In genomic region chr19:11092181-11092538, GRCh38 we compare ENCODE assay signal across 8 cellular contexts. TPM values are rescaled to one million over a fixed set of nuclear protein-coding genes. Genes with fewer than 3 reads are reported as not detected.
A peak's percentile ranks its signal among the peaks of the same experiment; 100 is the strongest.
DNase-seq lines count a peak whose midpoint lies in the region; ATAC-seq and TF ChIP-seq lines count a peak whose summit lies in the region.

No MANE protein-coding gene starts in this region.

- no peaks in the 10 kb centered on the region for H3K36me3 ChIP-seq in CD8-positive, alpha-beta memory T cell (ENCODE audit: insufficient read depth, low read length)
- H3K36me3 ChIP-seq in iPS-18a (ENCODE audit: control insufficient read depth, low read depth, low read length) (peaks cover 44% of the 10 kb centered on the region), spleen (peaks cover 0 to 15% (median 0%) of the 10 kb centered on the region in 6 donors)

- CTCF ChIA-PET in CD8-positive, alpha-beta memory T cell (lab: Charles Lee): no interaction called here

- TF ChIP-seq CTCF in spleen (IDR thresholded peaks at IDR 0.05 in 8 of 11, conservative IDR thresholded peaks at IDR 0.05 in 3 of 11) (no peak), lower leg skin (IDR thresholded peaks at IDR 0.05) (no peak)

- no peaks in the 10 kb centered on the region for H3K27me3 Mint-ChIP-seq in CD8-positive, alpha-beta memory T cell

- H3K27me3 ChIP-seq in CD8-positive, alpha-beta memory T cell (ENCODE audit: insufficient read depth, low read length, poor library complexity, severe bottlenecking): no peaks in the 10 kb centered on the region
- H3K27me3 ChIP-seq in iPS-18a (ENCODE audit: control insufficient read depth, insufficient read depth, low read length) (no peaks in the 10 kb centered on the region), spleen (replicated peaks in 1 of 7) (peaks cover 0 to 42% (median 5%) of the 10 kb centered on the region in 7 donors)

- H3K4me1 ChIP-seq in CD8-positive, alpha-beta memory T cell (ENCODE audit: insufficient read depth, low read length): peaks cover 68% of the 10 kb centered on the region
- H3K4me1 ChIP-seq in iPS-18a (ENCODE audit: control insufficient read depth, low read depth, low read length) (peaks cover 12% of the 10 kb centered on the region), spleen (peaks cover 50 to 95% (median 86%) of the 10 kb centered on the region in 6 donors)

- H3K27ac ChIP-seq in CD8-positive, alpha-beta memory T cell (ENCODE audit: low read depth, low read length): peak overlapping the region; percentile 98
- H3K27ac ChIP-seq in iPS-18a (ENCODE audit: low read length): no peak overlapping the region
- H3K27ac ChIP-seq in spleen: peak overlapping the region; percentile 85 to 99 (median 95)

- WGBS in spleen, 5 donors: 67 to 82% (median 69%) methylated on average over 6 of the region's 6 CpGs
- WGBS in lower leg skin, 2 donors: 22 to 25% methylated on average over 6 of the region's 6 CpGs

- H3K4me3 ChIP-seq in CD8-positive, alpha-beta memory T cell (ENCODE audit: low read length): no peak overlapping the region
- peak overlapping the region; percentile 99 for H3K4me3 ChIP-seq in iPS-18a (ENCODE audit: low read length)
- peak overlapping the region in 4 of 8 donors; percentile 62 to 71 (median 65) for H3K4me3 ChIP-seq in spleen
- no peak overlapping the region for H3K4me3 ChIP-seq in lower leg skin (ENCODE audit: low read depth, poor library complexity, severe bottlenecking)

- H3K9me3 ChIP-seq in CD8-positive, alpha-beta memory T cell (ENCODE audit: low read length): no peaks in the 10 kb centered on the region
- H3K9me3 ChIP-seq in iPS-18a (ENCODE audit: control insufficient read depth, low read depth, low read length) (no peaks in the 10 kb centered on the region), spleen (peaks cover 0 to 9% (median 0%) of the 10 kb centered on the region in 8 donors)

- peak overlapping the region; percentile 36 to 87 (median 84) for H3K4me3 Mint-ChIP-seq in CD8-positive, alpha-beta memory T cell

- POLR2A ChIA-PET in CD8-positive, alpha-beta memory T cell (lab: Charles Lee): interaction anchor here (0.9 kb wide), 1 partner anchor 28 kb away, joined by 3 read pairs; no protein-coding TSS in a partner anchor

- DNase-seq in CD8-positive, alpha-beta memory T cell: peak; percentile 14 to 71 (median 42)
- DNase-seq in M059J (ENCODE audit: low read depth) (peak; percentile 74), spleen (no peak), lower leg skin (ENCODE audit: low spot score in 2 of 2) (no peak), DMS114 treated with DMSO at 0.1 percent for 48 hours (lab: John Stamatoyannopoulos, UW; ENCODE audit: unreplicated experiment) (no peak)
- DNase-seq in activated naive CD4-positive, alpha-beta T cell treated with anti-CD3 and anti-CD28 coated beads, Interleukin-2, amount 50 U/mL, for 72 hours (ENCODE audit: low spot score in 2 of 2): peak in 1 of 2 donors; percentile 40

- peak overlapping the region; percentile 95 to 99 (median 99) for H3K27ac Mint-ChIP-seq in CD8-positive, alpha-beta memory T cell
- H3K27ac Mint-ChIP-seq in activated naive CD4-positive, alpha-beta T cell treated with anti-CD3 and anti-CD28 coated beads, Interleukin-2, amount 50 U/mL, for 72 hours: peak overlapping the region; percentile 99

- peaks cover 49 to 75% (median 65%) of the 10 kb centered on the region in 3 donors for H3K4me1 Mint-ChIP-seq in CD8-positive, alpha-beta memory T cell

- peaks cover 4 to 7% (median 5%) of the 10 kb centered on the region in 3 donors for H3K36me3 Mint-ChIP-seq in CD8-positive, alpha-beta memory T cell
- peaks cover 18 to 56% of the 10 kb centered on the region in 2 donors for H3K36me3 Mint-ChIP-seq in activated naive CD4-positive, alpha-beta T cell treated with anti-CD3 and anti-CD28 coated beads, Interleukin-2, amount 50 U/mL, for 72 hours

- H3K9ac ChIP-seq in iPS-18a (ENCODE audit: low read length): no peak overlapping the region

- intact Hi-C loops in spleen (cut with DNase I; ENCODE audit: low total_unique reads): no loop called here
- intact Hi-C loops in lower leg skin (cut with DNase I; ENCODE audit: low total_unique reads): no loop called here

- no peak for TF ChIP-seq POLR2A in spleen (IDR thresholded peaks at IDR 0.05)
- TF ChIP-seq POLR2A in lower leg skin (IDR thresholded peaks at IDR 0.05): no peak

- peak; percentile 28 to 31 for ATAC-seq in activated naive CD4-positive, alpha-beta T cell treated with anti-CD3 and anti-CD28 coated beads, Interleukin-2, amount 50 U/mL, for 72 hours
- ATAC-seq in GM18861 (IDR thresholded peaks at IDR 0.05; ENCODE audit: unreplicated experiment): no peak

- H3K9me3 Mint-ChIP-seq in CD8-positive, alpha-beta memory T cell: no peaks in the 10 kb centered on the region
- H3K9me3 Mint-ChIP-seq in activated naive CD4-positive, alpha-beta T cell treated with anti-CD3 and anti-CD28 coated beads, Interleukin-2, amount 50 U/mL, for 72 hours: peaks cover 5% of the 10 kb centered on the region in 2 donors

RNA-seq across cellular contexts. Expression of gene LDLR, which starts 2.9 kb away (rescaled TPM):
- 10 to 100 TPM; 27.7 to 35.1 TPM for total RNA-seq in CD8-positive, alpha-beta memory T cell
- polyA plus RNA-seq in CD8-positive, alpha-beta memory T cell: 8.2 TPM
- 65.7 and 89.0 TPM in 2 replicates for total RNA-seq in M059J (2014; rRNA removed; shearing (Covaris generic))
- 10 to 100 TPM; 53.0 to 66.6 TPM for total RNA-seq in activated naive CD4-positive, alpha-beta T cell treated with anti-CD3 and anti-CD28 coated beads, Interleukin-2, amount 50 U/mL, for 72 hours
- 100 to 1,000 TPM in 1 of 7 donors, 10 to 100 TPM in 6; 17.9 to 117 (median 49.0) TPM for total RNA-seq in spleen
- 10 to 100 TPM in 1 of 3 donors, 1 to 10 TPM in 2; 7.0 to 15.7 (median 7.8) TPM for polyA plus RNA-seq in spleen
- total RNA-seq in lower leg skin: 10 to 100 TPM; 48.7 to 62.8 (median 58.7) TPM

Comparison
In these comparisons a context has a peak if more than half of its experiments do, and no peak if none do; other contexts are left out.
1. DNase-seq: peak in CD8-positive, alpha-beta memory T cell (5 of 5) and M059J (single experiment); none in spleen (single experiment), lower leg skin (0 of 2) and DMS114 treated with DMSO at 0.1 percent for 48 hours (single experiment).